1 cellular context compared by ENCODE assay signal in genomic region chr13:109165417-109165904, GRCh38.
TF ChIP-seq lines count a peak whose summit lies in the region.

No MANE protein-coding gene starts in this region.

TF ChIP-seq in WTC11, 78 proteins besides CTCF, POLR2A, EP300 and RAD21 (continued from another document):
- TF ChIP-seq ZNF425 (CRISPR knock-in tag; conservative IDR thresholded peaks at IDR 0.05) (no peak), ZNF263 (CRISPR knock-in tag; IDR thresholded peaks at IDR 0.05; ENCODE audit: low read depth) (no peak), FOXP1 (CRISPR knock-in tag; IDR thresholded peaks at IDR 0.05; ENCODE audit: borderline replicate concordance) (no peak), KAT7 (CRISPR knock-in tag; IDR thresholded peaks at IDR 0.05; ENCODE audit: borderline replicate concordance) (no peak), ZBTB43 (CRISPR knock-in tag; IDR thresholded peaks at IDR 0.05) (no peak), SP1 (CRISPR knock-in tag; conservative IDR thresholded peaks at IDR 0.05) (no peak), ZNF138 (CRISPR knock-in tag; conservative IDR thresholded peaks at IDR 0.05) (no peak), ELF4 (CRISPR knock-in tag; IDR thresholded peaks at IDR 0.05; ENCODE audit: low read depth) (no peak), PRDM15 (CRISPR knock-in tag; IDR thresholded peaks at IDR 0.05) (no peak), NR2C2 (CRISPR knock-in tag; IDR thresholded peaks at IDR 0.05) (no peak)
